In genomic region chr17:4939554-4939803, GRCh38 we compare ENCODE assay signal across 8 cellular contexts. TPM values are rescaled to one million over a fixed set of nuclear protein-coding genes. Genes with fewer than 3 reads are reported as not detected.
DNase-seq lines count a peak whose midpoint lies in the region; ATAC-seq lines count a peak whose summit lies in the region.

No MANE protein-coding gene starts in this region.

- peaks cover 6% of the 10 kb centered on the region for H3K36me3 Mint-ChIP-seq in activated naive CD8-positive, alpha-beta T cell
- H3K36me3 Mint-ChIP-seq in immature natural killer cell = peaks cover 13 to 47% (median 27%) of the 10 kb centered on the region in 3 donors

- peak overlapping the region; percentile 96 for H3K27ac Mint-ChIP-seq in activated naive CD8-positive, alpha-beta T cell
- H3K27ac Mint-ChIP-seq in immature natural killer cell = peak overlapping the region; percentile 79 to 95 (median 91)

- ATAC-seq in GM18867 (IDR thresholded peaks at IDR 0.05; ENCODE audit: unreplicated experiment) (peak; percentile 12), HG02973 (IDR thresholded peaks at IDR 0.05; ENCODE audit: unreplicated experiment) (peak; percentile 7), esophagus mucosa (no peak)

- in situ Hi-C loops in ACHN (cut with HindIII; ENCODE audit: low pct_ligation_motif_present, low pct_unique_long_range_greater_than_20kb, low sequenced_read_pairs) = no loop called here

- no peaks in the 10 kb centered on the region for H3K27me3 Mint-ChIP-seq in activated naive CD8-positive, alpha-beta T cell
- peaks cover 6 to 23% (median 13%) of the 10 kb centered on the region in 3 donors for H3K27me3 Mint-ChIP-seq in immature natural killer cell (ENCODE audit: low read depth in 3 of 3)

- H3K4me3 Mint-ChIP-seq in activated naive CD8-positive, alpha-beta T cell = peak overlapping the region; percentile 96
- H3K4me3 Mint-ChIP-seq in immature natural killer cell = peak overlapping the region; percentile 96 to 100 (median 99)

- DNase-seq in immature natural killer cell (no peak), ACHN (no peak), NCI-H2171 treated with DMSO at 0.1 percent for 48 hours (lab: John Stamatoyannopoulos, UW) (no peak)

- no peaks in the 10 kb centered on the region for H3K9me3 Mint-ChIP-seq in activated naive CD8-positive, alpha-beta T cell (ENCODE audit: low read depth)
- H3K9me3 Mint-ChIP-seq in immature natural killer cell = no peaks in the 10 kb centered on the region

- H3K4me1 Mint-ChIP-seq in activated naive CD8-positive, alpha-beta T cell (ENCODE audit: low read depth) = peaks cover 55% of the 10 kb centered on the region
- H3K4me1 Mint-ChIP-seq in immature natural killer cell = peaks cover 67 to 70% of the 10 kb centered on the region in 2 donors

- H3K27ac ChIP-seq in temporal lobe (ENCODE audit: low read depth, low read length) = peak overlapping the region; percentile 96

RNA-seq across cellular contexts. Expression of gene SLC25A11, which starts 0.4 kb away (rescaled TPM):
- 100 to 1,000 TPM; 139 to 196 (median 139) TPM for polyA plus RNA-seq in immature natural killer cell
- total RNA-seq in temporal lobe = 41.8 TPM
- 42.4 TPM for total RNA-seq in esophagus mucosa

RNA-seq across cellular contexts. Expression of gene RNF167, which starts 0.6 kb away (rescaled TPM):
- polyA plus RNA-seq in immature natural killer cell = 10 to 100 TPM; 62.3 to 78.2 (median 73.1) TPM
- total RNA-seq in temporal lobe = 12.8 TPM
- 79.2 TPM for total RNA-seq in esophagus mucosa

RNA-seq across cellular contexts. Expression of gene GP1BA, which starts 7.4 kb away (rescaled TPM):
- polyA plus RNA-seq in immature natural killer cell = 1 to 10 TPM in 1 of 3 donors, under 1 TPM in 1, not detected in 1; 0.38 to 1.3 TPM
- not detected for total RNA-seq in temporal lobe
- not detected for total RNA-seq in esophagus mucosa

RNA-seq across cellular contexts. Expression of gene PFN1, which starts 8.9 kb away (rescaled TPM):
- 1,000 to 10,000 TPM; 3,573 to 4,444 (median 3,740) TPM for polyA plus RNA-seq in immature natural killer cell
- total RNA-seq in temporal lobe = 69.3 TPM
- total RNA-seq in esophagus mucosa = 455 TPM

RNA-seq across cellular contexts. Expression of gene ENO3, which starts 11.4 kb away (rescaled TPM):
- polyA plus RNA-seq in immature natural killer cell = 1 to 10 TPM; 1.6 to 4.2 (median 4.1) TPM
- total RNA-seq in temporal lobe (0.74 TPM), esophagus mucosa (1.5 TPM)
